In the genomic region with DNA sequence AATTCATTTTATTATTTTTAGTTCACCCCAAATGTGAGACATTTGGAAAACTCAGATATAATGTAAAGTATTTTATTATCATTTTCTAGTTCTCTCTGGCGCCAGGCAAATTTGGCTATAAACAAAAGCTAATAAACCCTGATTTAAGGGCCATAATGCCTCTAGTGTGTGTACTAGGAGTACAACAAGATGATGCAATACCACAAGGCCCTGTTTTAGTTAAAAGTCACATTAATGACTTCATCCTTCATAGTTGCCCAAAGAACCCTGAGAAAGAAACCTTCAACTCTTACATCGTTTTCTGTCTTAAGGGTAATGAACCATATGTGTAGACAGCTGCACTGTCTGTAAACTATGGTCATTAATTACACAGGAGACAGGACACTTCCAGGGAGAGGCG, we compare ENCODE assay signal across 13 cellular contexts.
DNase-seq lines count a peak whose midpoint lies in the region; ATAC-seq and TF ChIP-seq lines count a peak whose summit lies in the region.
"Had no signal": no experiment of that assay in that cellular context is flagged by ENCODE, and none has a peak within 500 bp of the region (broad histone marks: within the 10 kb centered on the region; RNA-seq: fewer than 3 reads in every experiment).

No MANE protein-coding gene starts in this region.

- H3K27ac Mint-ChIP-seq in GM23338 (no peak overlapping the region), type B pancreatic cell (peak overlapping the region; percentile 18)
- H3K27ac Mint-ChIP-seq: B cell; CD4-positive, alpha-beta T cell had no signal

- no peaks in the 10 kb centered on the region for H3F3A ChIP-seq in GM23338 (replicated peaks; ENCODE audit: low read depth)

- H3K4me3 ChIP-seq in GM23338: no peak overlapping the region

- H3K4me1 ChIP-seq in GM23338 (ENCODE audit: insufficient read depth): no peaks in the 10 kb centered on the region

- H3K4me2 ChIP-seq in GM23338: no peak overlapping the region

- no peaks in the 10 kb centered on the region for H3K79me2 ChIP-seq in GM23338 (replicated peaks; ENCODE audit: insufficient read depth)

- DNase-seq in GM23338 (ENCODE audit: low spot score) (no peak), NCI-H69 (lab: John Stamatoyannopoulos, UW) (peak; percentile 82), foreskin melanocyte (peak; percentile 17), type B pancreatic cell (ENCODE audit: extremely low spot score, unreplicated experiment) (no peak), caudate nucleus (lab: John Stamatoyannopoulos, UW) (no peak), NCI-H1436 (lab: John Stamatoyannopoulos, UW) (no peak)
- DNase-seq: ACHN; CD4-positive, alpha-beta T cell; KG1; NCI-H1092 treated with DMSO at 0.1 percent for 48 hours; NCI-H1694 treated with DMSO at 0.1 percent for 48 hours had no signal

- no peak for TF ChIP-seq CTCF in GM23338 (conservative IDR thresholded peaks at IDR 0.05; ENCODE audit: low read depth in 2 of 2)
- TF ChIP-seq CTCF in type B pancreatic cell (conservative IDR thresholded peaks at IDR 0.05): no peak

- no peak for ATAC-seq in GM23338
- ATAC-seq in GM19455 (IDR thresholded peaks at IDR 0.05; ENCODE audit: unreplicated experiment): no peak

- H3K4me1 Mint-ChIP-seq in GM23338: no peaks in the 10 kb centered on the region
- H3K4me1 Mint-ChIP-seq in type B pancreatic cell (ENCODE audit: unreplicated experiment): no peaks in the 10 kb centered on the region
- H3K4me1 Mint-ChIP-seq: B cell had no signal

- no peaks in the 10 kb centered on the region for H3K27me3 ChIP-seq in GM23338 (ENCODE audit: insufficient read depth)

- H3K27me3 Mint-ChIP-seq in GM23338 (ENCODE audit: insufficient read depth, low read depth, poor library complexity): no peaks in the 10 kb centered on the region
- no peaks in the 10 kb centered on the region for H3K27me3 Mint-ChIP-seq in type B pancreatic cell
- H3K27me3 Mint-ChIP-seq: B cell; CD4-positive, alpha-beta T cell had no signal

- H3K9me3 Mint-ChIP-seq in GM23338 (no peaks in the 10 kb centered on the region), type B pancreatic cell (peaks cover 6% of the 10 kb centered on the region)
- H3K9me3 Mint-ChIP-seq: CD4-positive, alpha-beta T cell had no signal

- H3K27ac ChIP-seq in GM23338 (ENCODE audit: low read depth) (no peak overlapping the region), caudate nucleus (ENCODE audit: low read depth, low read length) (no peak overlapping the region)

- no peaks in the 10 kb centered on the region for H3K36me3 ChIP-seq in GM23338 (ENCODE audit: insufficient read depth)

- H3K36me3 Mint-ChIP-seq in GM23338 (ENCODE audit: low read depth): no peaks in the 10 kb centered on the region
- no peaks in the 10 kb centered on the region for H3K36me3 Mint-ChIP-seq in type B pancreatic cell

- no peaks in the 10 kb centered on the region for H3K9me2 ChIP-seq in GM23338 (ENCODE audit: insufficient read depth)

- peak overlapping the region; percentile 35; the same call in 1 of the 2 replicates for H2AFZ ChIP-seq in GM23338

- H3K4me3 Mint-ChIP-seq in GM23338: no peak overlapping the region
- H3K4me3 Mint-ChIP-seq in type B pancreatic cell: no peak overlapping the region
- H3K4me3 Mint-ChIP-seq: B cell; CD4-positive, alpha-beta T cell had no signal

- H4K20me1 ChIP-seq in GM23338 (replicated peaks; ENCODE audit: insufficient read depth): no peaks in the 10 kb centered on the region

TF ChIP-seq in GM23338, 12 proteins besides CTCF, POLR2A, EP300 and RAD21 (continues in another document):
- TF ChIP-seq EZH2phosphoT487 (IDR thresholded peaks at IDR 0.05; ENCODE audit: unreplicated experiment): no peak
- TF ChIP-seq, protein P1, sequence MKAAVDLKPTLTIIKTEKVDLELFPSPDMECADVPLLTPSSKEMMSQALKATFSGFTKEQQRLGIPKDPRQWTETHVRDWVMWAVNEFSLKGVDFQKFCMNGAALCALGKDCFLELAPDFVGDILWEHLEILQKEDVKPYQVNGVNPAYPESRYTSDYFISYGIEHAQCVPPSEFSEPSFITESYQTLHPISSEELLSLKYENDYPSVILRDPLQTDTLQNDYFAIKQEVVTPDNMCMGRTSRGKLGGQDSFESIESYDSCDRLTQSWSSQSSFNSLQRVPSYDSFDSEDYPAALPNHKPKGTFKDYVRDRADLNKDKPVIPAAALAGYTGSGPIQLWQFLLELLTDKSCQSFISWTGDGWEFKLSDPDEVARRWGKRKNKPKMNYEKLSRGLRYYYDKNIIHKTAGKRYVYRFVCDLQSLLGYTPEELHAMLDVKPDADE (IDR thresholded peaks at IDR 0.05): no peak
- TF ChIP-seq ZNF331 (CRISPR knock-in tag; IDR thresholded peaks at IDR 0.05; ENCODE audit: low read depth): no peak
- TF ChIP-seq, protein P2, sequence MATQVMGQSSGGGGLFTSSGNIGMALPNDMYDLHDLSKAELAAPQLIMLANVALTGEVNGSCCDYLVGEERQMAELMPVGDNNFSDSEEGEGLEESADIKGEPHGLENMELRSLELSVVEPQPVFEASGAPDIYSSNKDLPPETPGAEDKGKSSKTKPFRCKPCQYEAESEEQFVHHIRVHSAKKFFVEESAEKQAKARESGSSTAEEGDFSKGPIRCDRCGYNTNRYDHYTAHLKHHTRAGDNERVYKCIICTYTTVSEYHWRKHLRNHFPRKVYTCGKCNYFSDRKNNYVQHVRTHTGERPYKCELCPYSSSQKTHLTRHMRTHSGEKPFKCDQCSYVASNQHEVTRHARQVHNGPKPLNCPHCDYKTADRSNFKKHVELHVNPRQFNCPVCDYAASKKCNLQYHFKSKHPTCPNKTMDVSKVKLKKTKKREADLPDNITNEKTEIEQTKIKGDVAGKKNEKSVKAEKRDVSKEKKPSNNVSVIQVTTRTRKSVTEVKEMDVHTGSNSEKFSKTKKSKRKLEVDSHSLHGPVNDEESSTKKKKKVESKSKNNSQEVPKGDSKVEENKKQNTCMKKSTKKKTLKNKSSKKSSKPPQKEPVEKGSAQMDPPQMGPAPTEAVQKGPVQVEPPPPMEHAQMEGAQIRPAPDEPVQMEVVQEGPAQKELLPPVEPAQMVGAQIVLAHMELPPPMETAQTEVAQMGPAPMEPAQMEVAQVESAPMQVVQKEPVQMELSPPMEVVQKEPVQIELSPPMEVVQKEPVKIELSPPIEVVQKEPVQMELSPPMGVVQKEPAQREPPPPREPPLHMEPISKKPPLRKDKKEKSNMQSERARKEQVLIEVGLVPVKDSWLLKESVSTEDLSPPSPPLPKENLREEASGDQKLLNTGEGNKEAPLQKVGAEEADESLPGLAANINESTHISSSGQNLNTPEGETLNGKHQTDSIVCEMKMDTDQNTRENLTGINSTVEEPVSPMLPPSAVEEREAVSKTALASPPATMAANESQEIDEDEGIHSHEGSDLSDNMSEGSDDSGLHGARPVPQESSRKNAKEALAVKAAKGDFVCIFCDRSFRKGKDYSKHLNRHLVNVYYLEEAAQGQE (IDR thresholded peaks at IDR 0.05; ENCODE audit: unreplicated experiment): no peak
- TF ChIP-seq ZNF114 (CRISPR knock-in tag; IDR thresholded peaks at IDR 0.05): no peak
- TF ChIP-seq JUNB (IDR thresholded peaks at IDR 0.05; ENCODE audit: unreplicated experiment): no peak
- no peak for TF ChIP-seq EZH2 (IDR thresholded peaks at IDR 0.05; ENCODE audit: low read depth, unreplicated experiment)
- no peak for TF ChIP-seq CREB1 (CRISPR knock-in tag; IDR thresholded peaks at IDR 0.05; ENCODE audit: low read depth)
- no peak for TF ChIP-seq NANOG (IDR thresholded peaks at IDR 0.05; ENCODE audit: borderline replicate concordance)
- TF ChIP-seq STAT1 (IDR thresholded peaks at IDR 0.05; ENCODE audit: unreplicated experiment): no peak
- TF ChIP-seq POLR2AphosphoS5 (IDR thresholded peaks at IDR 0.05; ENCODE audit: low read depth): no peak

Comparison
In these comparisons a context has a peak if more than half of its experiments do, and no peak if none do; other contexts are left out.
1. DNase-seq: peak in NCI-H69 (single experiment) and foreskin melanocyte (single experiment); none in GM23338 (single experiment), type B pancreatic cell (single experiment), caudate nucleus (0 of 61) and NCI-H1436 (single experiment).